1 cellular context compared by ENCODE assay signal in the genomic region with DNA sequence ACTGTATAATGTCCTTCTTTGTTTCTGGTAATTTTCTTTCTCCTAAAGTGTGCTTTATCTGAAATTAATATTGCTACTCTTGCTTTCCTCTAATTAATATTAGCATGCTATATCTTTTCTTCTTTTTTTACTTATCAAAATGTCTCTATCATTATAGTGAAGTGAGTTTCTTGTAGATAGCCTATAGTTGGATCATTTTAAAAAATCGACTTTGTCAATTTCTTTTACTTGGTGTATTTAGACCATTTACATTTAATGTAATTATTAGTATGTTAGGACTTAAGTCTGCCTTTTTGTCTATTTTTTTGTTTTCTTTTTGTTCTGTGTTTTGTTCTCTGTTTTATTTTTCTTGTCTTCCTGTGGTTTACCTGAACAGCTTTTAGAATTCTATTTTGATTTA.
TF ChIP-seq lines count a peak whose summit lies in the region.

No MANE protein-coding gene starts in this region.

TF ChIP-seq in K562, 482 proteins besides CTCF, POLR2A, EP300 and RAD21 (continued from another document):
- TF ChIP-seq, protein P1, sequence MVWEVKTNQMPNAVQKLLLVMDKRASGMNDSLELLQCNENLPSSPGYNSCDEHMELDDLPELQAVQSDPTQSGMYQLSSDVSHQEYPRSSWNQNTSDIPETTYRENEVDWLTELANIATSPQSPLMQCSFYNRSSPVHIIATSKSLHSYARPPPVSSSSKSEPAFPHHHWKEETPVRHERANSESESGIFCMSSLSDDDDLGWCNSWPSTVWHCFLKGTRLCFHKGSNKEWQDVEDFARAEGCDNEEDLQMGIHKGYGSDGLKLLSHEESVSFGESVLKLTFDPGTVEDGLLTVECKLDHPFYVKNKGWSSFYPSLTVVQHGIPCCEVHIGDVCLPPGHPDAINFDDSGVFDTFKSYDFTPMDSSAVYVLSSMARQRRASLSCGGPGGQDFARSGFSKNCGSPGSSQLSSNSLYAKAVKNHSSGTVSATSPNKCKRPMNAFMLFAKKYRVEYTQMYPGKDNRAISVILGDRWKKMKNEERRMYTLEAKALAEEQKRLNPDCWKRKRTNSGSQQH (CRISPR knock-in tag; IDR thresholded peaks at IDR 0.05) = no peak
- TF ChIP-seq RBM25 (IDR thresholded peaks at IDR 0.05; ENCODE audit: low read depth, low read length, severe bottlenecking) = peak; percentile 60
- TF ChIP-seq SREBF1 (IDR thresholded peaks at IDR 0.05; ENCODE audit: borderline replicate concordance, low read depth, low read length) = no peak
- TF ChIP-seq, protein P2, sequence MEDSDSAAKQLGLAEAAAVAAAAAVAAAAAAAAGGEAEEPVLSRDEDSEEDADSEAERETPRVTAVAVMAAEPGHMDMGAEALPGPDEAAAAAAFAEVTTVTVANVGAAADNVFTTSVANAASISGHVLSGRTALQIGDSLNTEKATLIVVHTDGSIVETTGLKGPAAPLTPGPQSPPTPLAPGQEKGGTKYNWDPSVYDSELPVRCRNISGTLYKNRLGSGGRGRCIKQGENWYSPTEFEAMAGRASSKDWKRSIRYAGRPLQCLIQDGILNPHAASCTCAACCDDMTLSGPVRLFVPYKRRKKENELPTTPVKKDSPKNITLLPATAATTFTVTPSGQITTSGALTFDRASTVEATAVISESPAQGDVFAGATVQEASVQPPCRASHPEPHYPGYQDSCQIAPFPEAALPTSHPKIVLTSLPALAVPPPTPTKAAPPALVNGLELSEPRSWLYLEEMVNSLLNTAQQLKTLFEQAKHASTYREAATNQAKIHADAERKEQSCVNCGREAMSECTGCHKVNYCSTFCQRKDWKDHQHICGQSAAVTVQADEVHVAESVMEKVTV (CRISPR knock-in tag; IDR thresholded peaks at IDR 0.05) = no peak
- TF ChIP-seq BDP1 (IDR thresholded peaks at IDR 0.05; ENCODE audit: insufficient read depth, insufficient read length) = no peak
- TF ChIP-seq RFX1 (IDR thresholded peaks at IDR 0.05) = no peak
- TF ChIP-seq, protein P3, sequence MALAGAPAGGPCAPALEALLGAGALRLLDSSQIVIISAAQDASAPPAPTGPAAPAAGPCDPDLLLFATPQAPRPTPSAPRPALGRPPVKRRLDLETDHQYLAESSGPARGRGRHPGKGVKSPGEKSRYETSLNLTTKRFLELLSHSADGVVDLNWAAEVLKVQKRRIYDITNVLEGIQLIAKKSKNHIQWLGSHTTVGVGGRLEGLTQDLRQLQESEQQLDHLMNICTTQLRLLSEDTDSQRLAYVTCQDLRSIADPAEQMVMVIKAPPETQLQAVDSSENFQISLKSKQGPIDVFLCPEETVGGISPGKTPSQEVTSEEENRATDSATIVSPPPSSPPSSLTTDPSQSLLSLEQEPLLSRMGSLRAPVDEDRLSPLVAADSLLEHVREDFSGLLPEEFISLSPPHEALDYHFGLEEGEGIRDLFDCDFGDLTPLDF (CRISPR knock-in tag; IDR thresholded peaks at IDR 0.05) = no peak
- TF ChIP-seq, protein P4, sequence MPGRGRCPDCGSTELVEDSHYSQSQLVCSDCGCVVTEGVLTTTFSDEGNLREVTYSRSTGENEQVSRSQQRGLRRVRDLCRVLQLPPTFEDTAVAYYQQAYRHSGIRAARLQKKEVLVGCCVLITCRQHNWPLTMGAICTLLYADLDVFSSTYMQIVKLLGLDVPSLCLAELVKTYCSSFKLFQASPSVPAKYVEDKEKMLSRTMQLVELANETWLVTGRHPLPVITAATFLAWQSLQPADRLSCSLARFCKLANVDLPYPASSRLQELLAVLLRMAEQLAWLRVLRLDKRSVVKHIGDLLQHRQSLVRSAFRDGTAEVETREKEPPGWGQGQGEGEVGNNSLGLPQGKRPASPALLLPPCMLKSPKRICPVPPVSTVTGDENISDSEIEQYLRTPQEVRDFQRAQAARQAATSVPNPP (IDR thresholded peaks at IDR 0.05; ENCODE audit: borderline replicate concordance, insufficient read depth, insufficient read length) = no peak
- TF ChIP-seq, protein P5, sequence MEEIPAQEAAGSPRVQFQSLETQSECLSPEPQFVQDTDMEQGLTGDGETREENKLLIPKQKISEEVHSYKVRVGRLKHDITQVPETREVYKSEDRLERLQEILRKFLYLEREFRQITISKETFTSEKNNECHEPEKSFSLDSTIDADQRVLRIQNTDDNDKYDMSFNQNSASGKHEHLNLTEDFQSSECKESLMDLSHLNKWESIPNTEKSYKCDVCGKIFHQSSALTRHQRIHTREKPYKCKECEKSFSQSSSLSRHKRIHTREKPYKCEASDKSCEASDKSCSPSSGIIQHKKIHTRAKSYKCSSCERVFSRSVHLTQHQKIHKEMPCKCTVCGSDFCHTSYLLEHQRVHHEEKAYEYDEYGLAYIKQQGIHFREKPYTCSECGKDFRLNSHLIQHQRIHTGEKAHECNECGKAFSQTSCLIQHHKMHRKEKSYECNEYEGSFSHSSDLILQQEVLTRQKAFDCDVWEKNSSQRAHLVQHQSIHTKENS (CRISPR knock-in tag; IDR thresholded peaks at IDR 0.05) = no peak
TF ChIP-seq in K562: peak in this region for 10.
